Comparison of ENCODE assay signal across 1 cellular context in genomic region chr11:123456473-123456872, GRCh38.
A peak's percentile ranks its signal among the peaks of the same experiment; 100 is the strongest.
TF ChIP-seq lines count a peak whose summit lies in the region.
"Not testable (repeated sequence)": the region's sequence is repeated elsewhere in the genome, so short reads cannot be mapped to it uniquely, and the experiment has no call there.

No MANE protein-coding gene starts in this region.

TF ChIP-seq in A549, 52 proteins besides CTCF, POLR2A, EP300 and RAD21:
- not testable (repeated sequence) for TF ChIP-seq FOSL2 (IDR thresholded peaks at IDR 0.05)
- peak; percentile 54 for TF ChIP-seq FOSL2 (CRISPR knock-in tag; IDR thresholded peaks at IDR 0.05)
TF ChIP-seq in A549: peak in this region for 1; not testable (repeated sequence) for 51.
